ENCODE assay signal across 8 cellular contexts in genomic region chr19:49664171-49665070, GRCh38.
DNase-seq lines count a peak whose midpoint lies in the region; ATAC-seq and TF ChIP-seq lines count a peak whose summit lies in the region.

No MANE protein-coding gene starts in this region.

- H3K27me3 ChIP-seq in NT2/D1 (ENCODE audit: insufficient read depth, insufficient read length), result no peaks in the 10 kb centered on the region

- CTCF ChIA-PET in GM10248 (lab: Yijun Ruan, JAX), result interaction anchor here (1.1 to 2.3 kb wide), 6 partner anchors 9 to 22 kb away, joined by 3 to 11 read pairs (median 6); partner anchors contain the start of gene SCAF1

- H3K9ac ChIP-seq in NT2/D1 (ENCODE audit: insufficient read length, low read depth), result peak overlapping the region; percentile 97

- H3K4me1 ChIP-seq in NT2/D1 (ENCODE audit: insufficient read depth, insufficient read length), result peaks cover 7% of the 10 kb centered on the region

- POLR2A ChIA-PET in GM10248 (lab: Yijun Ruan, JAX), result interaction anchor here (0.5 to 2.2 kb wide), 8 partner anchors 16 to 177 kb away, joined by 3 to 9 read pairs (median 4); partner anchors contain the start of genes RRAS and SCAF1

- H3K36me3 ChIP-seq in NT2/D1 (ENCODE audit: insufficient read depth, insufficient read length, low read length), result peaks cover 58% of the 10 kb centered on the region

- H3K9me3 ChIP-seq in NT2/D1 (ENCODE audit: insufficient read depth, low read length), result no peaks in the 10 kb centered on the region; the same call in 1 of the 2 replicates

- DNase-seq in GM10248 (ENCODE audit: extremely low spot score) (peak; percentile 88), HUDEP-2 (lab: John Stamatoyannopoulos, UW; ENCODE audit: unreplicated experiment in 76 of 76) (peak in 70 of 76 experiments; percentile 19 to 96 (median 82)), NT2/D1 (ENCODE audit: low read depth, low spot score) (no peak), epidermal melanocyte (ENCODE audit: insufficient read length, low spot score) (peak; percentile 97), middle frontal gyrus (ENCODE audit: extremely low spot score, low spot score) (peak; percentile 64)
- peak; percentile 97 for DNase-seq in activated CD8-positive, alpha-beta memory T cell treated with anti-CD3 and anti-CD28 coated beads, Interleukin-2, amount 50 U/mL, for 48 hours
- peak; percentile 88 to 89 for DNase-seq in stimulated activated CD8-positive, alpha-beta memory T cell treated with anti-CD3 and anti-CD28 coated beads, Interleukin-2, amount 100 ng/mL, for 1 hour (ENCODE audit: low read depth in 2 of 2)

- H3K4me3 ChIP-seq in NT2/D1 (ENCODE audit: insufficient read length, low read depth), result peak overlapping the region; percentile 88

- TF ChIP-seq CTCF in GM10248 (IDR thresholded peaks at IDR 0.05; ENCODE audit: control extremely low read depth, extremely low read depth, low read depth, missing control alignments), result peak; percentile 10

- ATAC-seq in GM18907 (IDR thresholded peaks at IDR 0.05; ENCODE audit: unreplicated experiment), result no peak
